9 cellular contexts compared by ENCODE assay signal in genomic region chr1:9164537-9164910, GRCh38.
A peak's percentile ranks its signal among the peaks of the same experiment; 100 is the strongest.
DNase-seq lines count a peak whose midpoint lies in the region; ATAC-seq and TF ChIP-seq lines count a peak whose summit lies in the region.
"Had no signal": no experiment of that assay in that cellular context is flagged by ENCODE, and none has a peak within 500 bp of the region (broad histone marks: within the 10 kb centered on the region; RNA-seq: fewer than 3 reads in every experiment).

No MANE protein-coding gene starts in this region.

- DNase-seq in stimulated activated naive CD8-positive, alpha-beta T cell treated with anti-CD3 and anti-CD28 coated beads, Interleukin-15, amount 100 ng/mL, for 72 hours, result no peak
- DNase-seq in stimulated activated naive CD8-positive, alpha-beta T cell treated with anti-CD3 and anti-CD28 coated beads, Interleukin-15, Interleukin-2, amounts not matched to agents 100 U/mL and 50 U/mL, for 24 hours, result no peak
- DNase-seq in coronary artery (ENCODE audit: low spot score) (no peak), HEK293T (ENCODE audit: extremely low spot score) (no peak), globus pallidus (ENCODE audit: low spot score) (no peak), NCI-H2107 (lab: John Stamatoyannopoulos, UW) (no peak)
- DNase-seq: activated gamma-delta T cell treated with Interleukin-2 at 50 U/mL for 16 hours had no signal

- no peaks in the 10 kb centered on the region for H3K4me1 ChIP-seq in neutrophil (ENCODE audit: control insufficient read depth in 1 of 2, insufficient read depth in 1 of 2, low read depth in 1 of 2, low read length in 1 of 2)

- ATAC-seq in stimulated activated naive CD8-positive, alpha-beta T cell treated with anti-CD3 and anti-CD28 coated beads, Interleukin-15, amount 100 ng/mL, for 72 hours, result no peak
- no peak for ATAC-seq in stimulated activated naive CD8-positive, alpha-beta T cell treated with anti-CD3 and anti-CD28 coated beads, Interleukin-15, Interleukin-2, amounts not matched to agents 100 U/mL and 50 U/mL, for 24 hours
- no peak for ATAC-seq in HG02884 (IDR thresholded peaks at IDR 0.05; ENCODE audit: unreplicated experiment)

- TF ChIP-seq CTCF in coronary artery (IDR thresholded peaks at IDR 0.05) (no peak), neutrophil (IDR thresholded peaks at IDR 0.05) (no peak)

- no peaks in the 10 kb centered on the region for H3K27me3 Mint-ChIP-seq in stimulated activated naive CD8-positive, alpha-beta T cell treated with anti-CD3 and anti-CD28 coated beads, Interleukin-15, amount 100 ng/mL, for 72 hours

- H3K9me3 Mint-ChIP-seq in stimulated activated naive CD8-positive, alpha-beta T cell treated with anti-CD3 and anti-CD28 coated beads, Interleukin-15, amount 100 ng/mL, for 72 hours, result no peaks in the 10 kb centered on the region

- peak overlapping the region; percentile 55 to 72 for H3K27ac Mint-ChIP-seq in stimulated activated naive CD8-positive, alpha-beta T cell treated with anti-CD3 and anti-CD28 coated beads, Interleukin-15, amount 100 ng/mL, for 72 hours

- POLR2A ChIA-PET in HEK293T (lab: Yijun Ruan, JAX), result no interaction called here

- H3K4me3 ChIP-seq in coronary artery (no peak overlapping the region), neutrophil (ENCODE audit: low read depth in 1 of 2, low read length in 1 of 2) (no peak overlapping the region)

- peaks cover 14% of the 10 kb centered on the region for H3K4me1 Mint-ChIP-seq in stimulated activated naive CD8-positive, alpha-beta T cell treated with anti-CD3 and anti-CD28 coated beads, Interleukin-15, amount 100 ng/mL, for 72 hours

- H3K36me3 ChIP-seq in neutrophil, result no peaks in the 10 kb centered on the region

- CTCF ChIA-PET in HEK293T (lab: Yijun Ruan, JAX), result no interaction called here

- H3K27me3 ChIP-seq in neutrophil, result no peaks in the 10 kb centered on the region

- no peaks in the 10 kb centered on the region for H3K9me3 ChIP-seq in neutrophil

- no peak overlapping the region for H3K4me3 Mint-ChIP-seq in stimulated activated naive CD8-positive, alpha-beta T cell treated with anti-CD3 and anti-CD28 coated beads, Interleukin-15, amount 100 ng/mL, for 72 hours

- H3K27ac ChIP-seq in coronary artery (peak overlapping the region; percentile 42 to 85), neutrophil (peak overlapping the region; percentile 50)

TF ChIP-seq in HEK293T, 16 proteins besides CTCF, POLR2A, EP300 and RAD21:
- TF ChIP-seq PKNOX1 (IDR thresholded peaks at IDR 0.05), result no peak
- TF ChIP-seq FOXM1 (IDR thresholded peaks at IDR 0.05; ENCODE audit: borderline replicate concordance), result no peak
- TF ChIP-seq BHLHE40 (IDR thresholded peaks at IDR 0.05; ENCODE audit: borderline replicate concordance), result no peak
- TF ChIP-seq L3MBTL2 (conservative IDR thresholded peaks at IDR 0.05), result no peak
TF ChIP-seq in HEK293T: peak in this region for 0.
